8 cellular contexts compared by ENCODE assay signal in the genomic region with DNA sequence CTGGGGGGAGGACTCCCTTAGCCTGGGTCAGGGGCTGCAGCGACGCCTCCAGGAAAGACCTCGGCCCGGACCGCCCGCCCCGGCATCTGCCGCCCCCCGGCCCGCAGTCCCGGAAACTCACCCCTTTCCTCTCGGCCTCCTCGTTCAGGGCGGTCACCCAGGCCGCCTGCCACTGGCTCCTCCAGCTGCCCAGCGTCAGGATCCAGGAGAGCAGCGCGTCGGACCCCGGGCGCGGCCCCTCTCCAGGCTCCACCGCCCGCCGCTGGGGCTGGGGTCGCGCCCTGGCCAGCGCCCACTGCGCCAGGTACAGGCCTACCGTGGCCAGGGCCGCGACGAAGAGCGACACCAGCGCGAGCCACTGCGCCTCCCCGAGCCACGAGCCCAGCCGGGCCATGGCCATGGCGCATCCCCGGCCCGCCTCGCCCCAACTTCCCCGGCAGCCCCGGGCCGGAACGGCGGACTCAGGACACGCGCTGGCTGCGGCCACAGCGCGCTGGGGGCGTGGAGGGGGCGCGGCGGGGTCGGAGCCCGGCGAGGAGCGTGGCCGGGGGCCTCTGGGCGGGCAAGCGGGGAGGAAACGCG. TPM values are rescaled to one million over a fixed set of nuclear protein-coding genes. Genes with fewer than 3 reads are reported as not detected.
A peak's percentile ranks its signal among the peaks of the same experiment; 100 is the strongest.
DNase-seq lines count a peak whose midpoint lies in the region; ATAC-seq and TF ChIP-seq lines count a peak whose summit lies in the region.

No MANE protein-coding gene starts in this region.

- DNase-seq in GM12864 (ENCODE audit: low read depth) (no peak), adrenal gland (no peak), iris pigment epithelial cell (ENCODE audit: low read depth) (peak; percentile 21), DMS153 (lab: John Stamatoyannopoulos, UW) (no peak)

- peaks cover 17% of the 10 kb centered on the region for H3K4me1 Mint-ChIP-seq in stimulated activated naive CD8-positive, alpha-beta T cell treated with anti-CD3 and anti-CD28 coated beads, Interleukin-15, Interleukin-2, amounts not matched to agents 100 ng/mL and 50 ng/mL, for 24 hours (ENCODE audit: low read depth)

- peak overlapping the region; percentile 81 to 97 (median 96) for H3K27ac ChIP-seq in adrenal gland

- H3K4me1 ChIP-seq in adrenal gland (replicated peaks in 1 of 2) = peaks cover 62 to 64% of the 10 kb centered on the region in 2 donors

- H3K27me3 Mint-ChIP-seq in stimulated activated naive CD8-positive, alpha-beta T cell treated with anti-CD3 and anti-CD28 coated beads, Interleukin-15, Interleukin-2, amounts not matched to agents 100 ng/mL and 50 ng/mL, for 24 hours = peaks cover 30% of the 10 kb centered on the region

- no peak for TF ChIP-seq CTCF in GM12864 (IDR thresholded peaks at IDR 0.05; ENCODE audit: low read depth, low read length, missing control alignments)
- no peak for TF ChIP-seq CTCF in adrenal gland (IDR thresholded peaks at IDR 0.05)

- ATAC-seq in HG02642 (IDR thresholded peaks at IDR 0.05; ENCODE audit: poor library complexity, unreplicated experiment) = peak; percentile 32
- no peak for ATAC-seq in HG03095 (IDR thresholded peaks at IDR 0.05; ENCODE audit: unreplicated experiment)
- no peak for ATAC-seq in HG03469 (IDR thresholded peaks at IDR 0.05; ENCODE audit: unreplicated experiment)

- intact Hi-C loops in adrenal gland (cut with DNase I) = loop anchor here in 1 of 2 donors (10.0 kb wide), 1 partner anchor 51 kb away; no protein-coding TSS in a partner anchor

- no peak for TF ChIP-seq POLR2A in adrenal gland (IDR thresholded peaks at IDR 0.05)

- H3K9me3 Mint-ChIP-seq in stimulated activated naive CD8-positive, alpha-beta T cell treated with anti-CD3 and anti-CD28 coated beads, Interleukin-15, Interleukin-2, amounts not matched to agents 100 ng/mL and 50 ng/mL, for 24 hours = no peaks in the 10 kb centered on the region

- H3K4me3 Mint-ChIP-seq in stimulated activated naive CD8-positive, alpha-beta T cell treated with anti-CD3 and anti-CD28 coated beads, Interleukin-15, Interleukin-2, amounts not matched to agents 100 ng/mL and 50 ng/mL, for 24 hours = peak overlapping the region; percentile 71

- H3K9me3 ChIP-seq in adrenal gland (replicated peaks in 1 of 3) = no peaks in the 10 kb centered on the region

- H3K4me3 ChIP-seq in GM12864 (ENCODE audit: low read depth, low read length) (peak overlapping the region; percentile 65), adrenal gland (peak overlapping the region; percentile 19 to 99 (median 88))

- no peaks in the 10 kb centered on the region for H3K36me3 Mint-ChIP-seq in stimulated activated naive CD8-positive, alpha-beta T cell treated with anti-CD3 and anti-CD28 coated beads, Interleukin-15, Interleukin-2, amounts not matched to agents 100 ng/mL and 50 ng/mL, for 24 hours (ENCODE audit: low read depth)

- H3K27ac Mint-ChIP-seq in stimulated activated naive CD8-positive, alpha-beta T cell treated with anti-CD3 and anti-CD28 coated beads, Interleukin-15, Interleukin-2, amounts not matched to agents 100 ng/mL and 50 ng/mL, for 24 hours = no peak overlapping the region

- whole genome bisulfite sequencing in adrenal gland, 4 donors = 0% methylated on average over 60 to 67 of the region's 67 CpGs; no CpG with 5 or more reads in 2 of the 4 donors

- H3K36me3 ChIP-seq in adrenal gland (replicated peaks in 1 of 2) = peaks cover 0 to 3% of the 10 kb centered on the region in 2 donors

- H3K27me3 ChIP-seq in adrenal gland = no peaks in the 10 kb centered on the region

RNA-seq across cellular contexts. Expression of a gene that starts 0.5 kb away (rescaled TPM):
- 100 to 1,000 TPM; 233 to 439 (median 302) TPM for total RNA-seq in adrenal gland
- 100 to 1,000 TPM; 175 to 284 (median 180) TPM for polyA plus RNA-seq in adrenal gland

RNA-seq across cellular contexts. Expression of a gene that starts 56.8 kb away (rescaled TPM):
- total RNA-seq in adrenal gland = 10 to 100 TPM; 11.0 to 39.1 (median 22.5) TPM
- polyA plus RNA-seq in adrenal gland = 10 to 100 TPM in 1 of 3 donors, 1 to 10 TPM in 2; 6.8 to 10.2 (median 7.6) TPM
